Comparison of ENCODE assay signal across 1 cellular context in the genomic region with DNA sequence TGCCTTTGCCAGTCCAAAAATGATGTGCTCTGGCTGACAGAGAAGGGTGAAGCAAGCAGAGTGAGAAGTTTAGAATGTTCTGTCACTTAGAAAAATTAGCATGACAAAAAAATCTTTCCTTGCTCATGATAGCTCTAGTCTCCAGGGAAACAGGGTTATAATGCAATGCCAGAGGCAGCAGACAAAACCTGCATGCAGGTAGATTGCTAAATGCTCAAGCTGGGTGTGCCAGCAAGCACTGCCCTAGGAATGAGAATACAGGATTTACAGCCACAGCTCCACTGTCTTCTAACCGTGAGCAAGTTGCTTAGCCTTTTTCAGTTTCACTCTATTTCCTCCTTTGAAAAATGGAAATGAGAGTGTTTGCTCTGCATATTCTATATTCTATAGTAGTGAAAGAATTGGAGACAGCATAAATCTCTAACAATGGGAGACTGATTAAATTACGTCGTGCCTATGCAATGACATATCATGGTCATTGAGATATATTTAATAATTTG.
TF ChIP-seq lines count a peak whose summit lies in the region.

No MANE protein-coding gene starts in this region.

TF ChIP-seq in neural cell, 6 proteins besides CTCF, POLR2A, EP300 and RAD21 (continued from another document):
- TF ChIP-seq, protein P1, sequence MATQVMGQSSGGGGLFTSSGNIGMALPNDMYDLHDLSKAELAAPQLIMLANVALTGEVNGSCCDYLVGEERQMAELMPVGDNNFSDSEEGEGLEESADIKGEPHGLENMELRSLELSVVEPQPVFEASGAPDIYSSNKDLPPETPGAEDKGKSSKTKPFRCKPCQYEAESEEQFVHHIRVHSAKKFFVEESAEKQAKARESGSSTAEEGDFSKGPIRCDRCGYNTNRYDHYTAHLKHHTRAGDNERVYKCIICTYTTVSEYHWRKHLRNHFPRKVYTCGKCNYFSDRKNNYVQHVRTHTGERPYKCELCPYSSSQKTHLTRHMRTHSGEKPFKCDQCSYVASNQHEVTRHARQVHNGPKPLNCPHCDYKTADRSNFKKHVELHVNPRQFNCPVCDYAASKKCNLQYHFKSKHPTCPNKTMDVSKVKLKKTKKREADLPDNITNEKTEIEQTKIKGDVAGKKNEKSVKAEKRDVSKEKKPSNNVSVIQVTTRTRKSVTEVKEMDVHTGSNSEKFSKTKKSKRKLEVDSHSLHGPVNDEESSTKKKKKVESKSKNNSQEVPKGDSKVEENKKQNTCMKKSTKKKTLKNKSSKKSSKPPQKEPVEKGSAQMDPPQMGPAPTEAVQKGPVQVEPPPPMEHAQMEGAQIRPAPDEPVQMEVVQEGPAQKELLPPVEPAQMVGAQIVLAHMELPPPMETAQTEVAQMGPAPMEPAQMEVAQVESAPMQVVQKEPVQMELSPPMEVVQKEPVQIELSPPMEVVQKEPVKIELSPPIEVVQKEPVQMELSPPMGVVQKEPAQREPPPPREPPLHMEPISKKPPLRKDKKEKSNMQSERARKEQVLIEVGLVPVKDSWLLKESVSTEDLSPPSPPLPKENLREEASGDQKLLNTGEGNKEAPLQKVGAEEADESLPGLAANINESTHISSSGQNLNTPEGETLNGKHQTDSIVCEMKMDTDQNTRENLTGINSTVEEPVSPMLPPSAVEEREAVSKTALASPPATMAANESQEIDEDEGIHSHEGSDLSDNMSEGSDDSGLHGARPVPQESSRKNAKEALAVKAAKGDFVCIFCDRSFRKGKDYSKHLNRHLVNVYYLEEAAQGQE (IDR thresholded peaks at IDR 0.05; ENCODE audit: borderline replicate concordance), result no peak
- no peak for TF ChIP-seq EZH2 (IDR thresholded peaks at IDR 0.05; ENCODE audit: borderline replicate concordance, insufficient read depth, low read length, poor library complexity, severe bottlenecking)
- no peak for TF ChIP-seq TAF1 (IDR thresholded peaks at IDR 0.05; ENCODE audit: low read depth)
- TF ChIP-seq SMC3 (conservative IDR thresholded peaks at IDR 0.05; ENCODE audit: poor library complexity), result no peak
- TF ChIP-seq MXI1 (conservative IDR thresholded peaks at IDR 0.05; ENCODE audit: poor library complexity, severe bottlenecking), result no peak
